ENCODE assay signal across 9 cellular contexts in the genomic region with DNA sequence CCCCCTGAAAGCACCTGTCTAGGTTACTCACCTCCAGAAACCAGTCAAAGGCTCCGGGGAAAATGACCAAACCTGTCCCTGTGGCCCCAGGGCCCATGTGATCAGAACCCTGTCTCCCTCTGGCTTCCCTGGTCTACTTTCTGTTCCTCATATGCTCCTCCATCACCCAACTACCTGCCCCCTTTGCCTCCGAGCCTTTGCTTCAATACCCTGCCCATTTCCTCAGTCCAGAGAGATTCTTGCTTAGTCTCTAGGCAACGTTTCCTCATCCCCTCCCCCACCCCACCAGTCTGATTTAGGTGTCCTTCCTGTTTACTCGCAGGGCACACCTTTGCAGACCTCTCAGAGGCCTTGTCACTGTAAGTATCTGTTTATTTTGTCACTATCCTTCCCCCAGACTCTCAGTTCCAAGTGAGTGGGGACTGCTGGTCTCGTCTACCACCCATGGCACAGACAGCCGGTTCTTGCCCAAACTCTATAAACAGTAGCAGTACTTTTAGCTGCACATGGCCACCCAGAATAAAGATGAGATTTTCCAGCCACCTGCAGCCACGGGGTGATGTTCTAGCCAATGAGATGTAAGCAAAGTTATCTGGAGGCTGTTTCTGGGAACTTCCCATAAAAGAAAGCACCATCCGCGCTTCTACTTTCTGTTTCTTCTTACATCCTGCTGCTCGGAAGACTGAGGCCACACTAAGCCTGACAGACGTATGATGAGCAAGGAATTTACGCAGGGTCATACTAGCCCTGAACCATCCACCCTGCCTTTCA. TPM values are rescaled to one million over a fixed set of nuclear protein-coding genes. Genes with fewer than 3 reads are reported as not detected.
DNase-seq lines count a peak whose midpoint lies in the region; ATAC-seq, FAIRE-seq and TF ChIP-seq lines count a peak whose summit lies in the region.
"Had no signal": no experiment of that assay in that cellular context is flagged by ENCODE, and none has a peak within 500 bp of the region (broad histone marks: within the 10 kb centered on the region; RNA-seq: fewer than 3 reads in every experiment).

No MANE protein-coding gene starts in this region.

- H3K27ac ChIP-seq in BLaER1 treated with 17β-estradiol and CSF1 and Interleukin-3, amounts not matched to agents 10 nM and 100 nM: peak overlapping the region in 10 of 11 experiments; percentile 3 to 72 (median 47); a peak in 17 of 22 replicates
- peak overlapping the region in 1 of 2 donors; percentile 57 for H3K27ac ChIP-seq in kidney (ENCODE audit: low read depth in 2 of 2, low read length in 2 of 2)
- H3K27ac ChIP-seq: cardiac muscle cell had no signal

- peak overlapping the region; percentile 82 for H3K4me3 Mint-ChIP-seq in stimulated activated memory B cell treated with anti-CD40 and anti-IgM and Interleukin-4, amounts not matched to agents 10 μg/mL and 1 μg/mL and 100 μg/mL, for 72 hours

- peak overlapping the region in 10 of 11 experiments; percentile 4 to 53 (median 30); a peak in 9 of 22 replicates for H3K9ac ChIP-seq in BLaER1 treated with 17β-estradiol and CSF1 and Interleukin-3, amounts not matched to agents 10 nM and 100 nM
- no peak overlapping the region for H3K9ac ChIP-seq in kidney (ENCODE audit: low read length in 2 of 2)

- peaks cover 85% of the 10 kb centered on the region for H3K4me1 Mint-ChIP-seq in stimulated activated memory B cell treated with anti-CD40 and anti-IgM and Interleukin-4, amounts not matched to agents 10 μg/mL and 1 μg/mL and 100 μg/mL, for 72 hours

- peaks cover 47 to 76% (median 63%) of the 10 kb centered on the region in 10 experiments for H3K4me1 ChIP-seq in BLaER1 treated with 17β-estradiol and CSF1 and Interleukin-3, amounts not matched to agents 10 nM and 100 nM
- peaks cover 0 to 2% of the 10 kb centered on the region in 2 donors for H3K4me1 ChIP-seq in kidney (ENCODE audit: control insufficient read depth in 1 of 2, insufficient read depth in 1 of 2, low read depth in 1 of 2, low read length in 2 of 2)

- peaks cover 34% of the 10 kb centered on the region for H3K36me3 Mint-ChIP-seq in stimulated activated memory B cell treated with anti-CD40 and anti-IgM and Interleukin-4, amounts not matched to agents 10 μg/mL and 1 μg/mL and 100 μg/mL, for 72 hours

- peak; percentile 84 for DNase-seq in activated CD8-positive, alpha-beta memory T cell treated with anti-CD3 and anti-CD28 coated beads for 24 hours
- no peak for DNase-seq in kidney
- no peak for DNase-seq in NCI-H524 treated with DMSO at 0.1 percent for 48 hours (lab: John Stamatoyannopoulos, UW)
- DNase-seq in HuH-7 (ENCODE audit: low spot score): no peak

- TF ChIP-seq CTCF in kidney (IDR thresholded peaks at IDR 0.05; ENCODE audit: borderline replicate concordance, extremely low read depth, insufficient read depth): no peak

- no peak for FAIRE-seq in kidney (lab: Jason Lieb, UNC)

- peaks cover 0 to 65% (median 38%) of the 10 kb centered on the region in 11 experiments; a peak in 18 of 22 replicates for H3K36me3 ChIP-seq in BLaER1 treated with 17β-estradiol and CSF1 and Interleukin-3, amounts not matched to agents 10 nM and 100 nM
- peaks cover 0 to 5% of the 10 kb centered on the region in 2 donors for H3K36me3 ChIP-seq in kidney (ENCODE audit: control insufficient read depth in 1 of 2, insufficient read depth in 2 of 2, low read length in 2 of 2)
- H3K36me3 ChIP-seq: cardiac muscle cell had no signal

- intact Hi-C loops in kidney (cut with DNase I): no loop called here

- H3K27ac Mint-ChIP-seq in stimulated activated memory B cell treated with anti-CD40 and anti-IgM and Interleukin-4, amounts not matched to agents 10 μg/mL and 1 μg/mL and 100 μg/mL, for 72 hours: peak overlapping the region; percentile 85

- H3K9me3 ChIP-seq in BLaER1 treated with 17β-estradiol and CSF1 and Interleukin-3, amounts not matched to agents 10 nM and 100 nM (replicated peaks in 1 of 11): peaks cover 0 to 15% (median 5%) of the 10 kb centered on the region in 11 experiments; a peak in 5 of 22 replicates
- H3K9me3 ChIP-seq in kidney (ENCODE audit: control insufficient read depth in 1 of 2, low read length in 2 of 2): no peaks in the 10 kb centered on the region

- ATAC-seq in GM19452 (IDR thresholded peaks at IDR 0.05; ENCODE audit: unreplicated experiment) (peak; percentile 85), HG03521 (IDR thresholded peaks at IDR 0.05; ENCODE audit: unreplicated experiment) (peak; percentile 87)
- peak; percentile 98 for ATAC-seq in stimulated activated memory B cell treated with anti-CD40 and anti-IgM and Interleukin-4, amounts not matched to agents 10 μg/mL and 1 μg/mL and 100 μg/mL, for 72 hours

- H3K9me3 Mint-ChIP-seq in stimulated activated memory B cell treated with anti-CD40 and anti-IgM and Interleukin-4, amounts not matched to agents 10 μg/mL and 1 μg/mL and 100 μg/mL, for 72 hours: no peaks in the 10 kb centered on the region

- H4K20me1 ChIP-seq in BLaER1 treated with 17β-estradiol and CSF1 and Interleukin-3, amounts not matched to agents 10 nM and 100 nM: peaks cover 0 to 100% (median 98%) of the 10 kb centered on the region in 11 experiments; a peak in 21 of 22 replicates

- no peaks in the 10 kb centered on the region for H3K27me3 ChIP-seq in BLaER1 treated with 17β-estradiol and CSF1 and Interleukin-3, amounts not matched to agents 10 nM and 100 nM
- H3K27me3 ChIP-seq: cardiac muscle cell had no signal

- peak overlapping the region; percentile 74 to 87 (median 85) for H3K4me2 ChIP-seq in BLaER1 treated with 17β-estradiol and CSF1 and Interleukin-3, amounts not matched to agents 10 nM and 100 nM

- H3K27me3 Mint-ChIP-seq in stimulated activated memory B cell treated with anti-CD40 and anti-IgM and Interleukin-4, amounts not matched to agents 10 μg/mL and 1 μg/mL and 100 μg/mL, for 72 hours: no peaks in the 10 kb centered on the region

- H3K4me3 ChIP-seq in BLaER1 treated with 17β-estradiol and CSF1 and Interleukin-3, amounts not matched to agents 10 nM and 100 nM: peak overlapping the region in 8 of 10 experiments; percentile 16 to 41 (median 28); a peak in 10 of 20 replicates
- H3K4me3 ChIP-seq in kidney (ENCODE audit: low read length in 2 of 2): peak overlapping the region; percentile 14 to 26
- H3K4me3 ChIP-seq: cardiac muscle cell had no signal

RNA-seq across cellular contexts. Expression of a gene that starts 13.3 kb away (rescaled TPM):
- total RNA-seq in kidney: 42.0 TPM
- polyA plus RNA-seq in kidney (ENCODE audit: insufficient read depth, low read depth, low replicate concordance): 20.5 TPM

Comparison
In these comparisons a context has a peak if more than half of its experiments do, and no peak if none do; other contexts are left out.
1. H3K9ac ChIP-seq: peak in BLaER1 treated with 17β-estradiol and CSF1 and Interleukin-3, amounts not matched to agents 10 nM and 100 nM (10 of 11); none in kidney (0 of 2).
2. Peak in every context shown above with its lines, with median percentiles within 50 percentile points of each other: ATAC-seq.